26 cellular contexts compared by ENCODE assay signal in genomic region chr11:131284041-131284440, GRCh38.
"Had no signal": no experiment of that assay in that cellular context is flagged by ENCODE, and none has a peak within 500 bp of the region (broad histone marks: within the 10 kb centered on the region; RNA-seq: fewer than 3 reads in every experiment).

No MANE protein-coding gene starts in this region.

- ATAC-seq: activated naive CD4-positive, alpha-beta T cell treated with anti-CD3 and anti-CD28 coated beads, Interleukin-2, amount 50 U/mL, for 72 hours; activated T-cell treated with anti-CD3 and anti-CD28 coated beads, Interleukin-2, amount 50 U/mL, for 72 hours; foreskin keratinocyte; gastrocnemius medialis; heart left ventricle; T-helper 17 cell had no signal

- H3K4me3 ChIP-seq: coronary artery, dorsolateral prefrontal cortex, esophagus muscularis mucosa, gastrocnemius medialis, heart left ventricle had no signal

- H3K9me3 ChIP-seq: esophagus muscularis mucosa, gastrocnemius medialis had no signal

- H3K36me3 ChIP-seq: brain microvascular endothelial cell, esophagus muscularis mucosa, gastrocnemius medialis, heart left ventricle had no signal

- DNase-seq: activated CD4-positive, alpha-beta memory T cell treated with anti-CD3 and anti-CD28 coated beads, Interleukin-2, amount 10 ng/mL, durations not matched to agents 7 days and 5 days; activated CD4-positive, alpha-beta T cell treated with anti-CD3 and anti-CD28 coated beads for 1 hour; activated CD4-positive, alpha-beta T cell treated with anti-CD3 and anti-CD28 coated beads for 4 hours; activated CD4-positive, alpha-beta T cell treated with anti-CD3 and anti-CD28 coated beads, Interleukin-2, amount 10 ng/mL, durations not matched to agents 7 days and 5 days; activated CD4-positive, alpha-beta T cell treated with anti-CD3 and anti-CD28 coated beads, Interleukin-2, amount 50 U/mL, for 4 hours; activated CD8-positive, alpha-beta memory T cell treated with anti-CD3 and anti-CD28 coated beads, Interleukin-2, amount 50 U/mL, for 48 hours; activated gamma-delta T cell; activated naive CD4-positive, alpha-beta T cell; activated naive CD4-positive, alpha-beta T cell treated with anti-CD3 and anti-CD28 coated beads, Interleukin-2, amount 10 ng/mL, durations not matched to agents 7 days and 5 days; activated naive CD8-positive, alpha-beta T cell treated with anti-CD3 and anti-CD28 coated beads, Interleukin-2, amount 10 ng/mL, durations not matched to agents 7 days and 5 days; activated T-cell treated with anti-CD3 and anti-CD28 coated beads for 4 hours; activated T-cell treated with anti-CD3 and anti-CD28 coated beads, Interleukin-2, amount 50 U/mL, for 24 hours; activated T-cell treated with anti-CD3 and anti-CD28 coated beads, Interleukin-2, amount 50 U/mL, for 72 hours; brain microvascular endothelial cell; dorsolateral prefrontal cortex; effector memory CD4-positive, alpha-beta T cell; endodermal cell; erythroblast; foreskin keratinocyte; gastrocnemius medialis; glutamatergic neuron; heart left ventricle; T-helper 17 cell had no signal

- H3K27ac ChIP-seq: brain microvascular endothelial cell, coronary artery, esophagus muscularis mucosa, foreskin keratinocyte, gastrocnemius medialis, heart left ventricle had no signal

- H3K4me1 ChIP-seq: esophagus muscularis mucosa, foreskin keratinocyte, gastrocnemius medialis, heart left ventricle had no signal

- H3K27me3 ChIP-seq: brain microvascular endothelial cell, dorsolateral prefrontal cortex, esophagus muscularis mucosa, foreskin keratinocyte, gastrocnemius medialis, heart left ventricle had no signal
